Comparison of ENCODE assay signal across 8 cellular contexts in the genomic region with DNA sequence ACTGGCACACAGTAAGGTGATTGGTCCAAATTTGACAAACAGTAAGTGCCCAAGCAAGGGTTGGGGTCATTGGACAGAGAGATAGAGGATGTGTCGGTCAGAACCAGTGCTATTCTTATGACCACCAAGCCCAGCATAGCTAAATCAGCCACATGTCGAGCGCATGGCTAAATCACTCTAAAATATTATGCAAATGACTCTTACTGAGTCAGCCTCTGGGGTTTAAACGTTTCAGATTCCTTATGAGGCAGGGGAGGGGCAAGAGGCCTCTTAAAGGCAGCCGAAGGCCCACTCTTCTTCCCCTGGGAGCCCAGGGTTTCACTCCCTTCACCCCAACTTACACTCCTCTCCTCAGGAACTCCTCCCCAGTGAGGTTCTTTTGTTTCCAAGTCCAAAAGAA. TPM values are rescaled to one million over a fixed set of nuclear protein-coding genes. Genes with fewer than 3 reads are reported as not detected.
DNase-seq lines count a peak whose midpoint lies in the region; ATAC-seq and TF ChIP-seq lines count a peak whose summit lies in the region.

No MANE protein-coding gene starts in this region.

- peak; percentile 41 for DNase-seq in GM12864 (ENCODE audit: low read depth)
- DNase-seq in fibroblast of pulmonary artery (ENCODE audit: low read depth) = peak; percentile 66
- DNase-seq in SW480 (ENCODE audit: low spot score) = no peak
- DNase-seq in anterior cingulate cortex (lab: John Stamatoyannopoulos, UW) = no peak
- no peak for DNase-seq in pons (ENCODE audit: low spot score)
- no peak for DNase-seq in Calu3

- no peaks in the 10 kb centered on the region for H3K9me3 Mint-ChIP-seq in Calu3 (ENCODE audit: low read depth, unreplicated experiment)

- H3K4me3 ChIP-seq in GM12864 (ENCODE audit: low read depth, low read length) (no peak overlapping the region), fibroblast of pulmonary artery (replicated peaks; ENCODE audit: low read depth, low read length) (no peak overlapping the region)

- peaks cover 13% of the 10 kb centered on the region for H3K27me3 Mint-ChIP-seq in Calu3 (ENCODE audit: unreplicated experiment)

- BruUV-seq in Calu3 (replicated peaks; lab: Mats Ljungman, UMichigan) = no TSS peak

- intact Hi-C loops in Calu3 (cut with micrococcal nuclease; ENCODE audit: unreplicated experiment) = no loop called here

- no peak overlapping the region for H3K4me3 Mint-ChIP-seq in Calu3 (ENCODE audit: low read depth, unreplicated experiment)

- no peak for TF ChIP-seq CTCF in GM12864 (IDR thresholded peaks at IDR 0.05; ENCODE audit: low read depth, low read length, missing control alignments)
- TF ChIP-seq CTCF in fibroblast of pulmonary artery (IDR thresholded peaks at IDR 0.05; ENCODE audit: low read length, missing control alignments) = no peak
- no peak for TF ChIP-seq CTCF in Calu3 (IDR thresholded peaks at IDR 0.05; ENCODE audit: unreplicated experiment)

- peak; percentile 73 for ATAC-seq in GM21526 (IDR thresholded peaks at IDR 0.05; ENCODE audit: low FRiP score, unreplicated experiment)
- ATAC-seq in HG03571 (IDR thresholded peaks at IDR 0.05; ENCODE audit: unreplicated experiment) = peak; percentile 73

- no peak overlapping the region for H3K27ac Mint-ChIP-seq in Calu3 (ENCODE audit: unreplicated experiment)

- CTCF ChIA-PET in Calu3 (lab: Charles Lee) = interaction anchor here (0.8 kb wide), 1 partner anchor 20 kb away, joined by 3 read pairs; the partner anchor contains the start of gene RPAP3

- H3K4me1 Mint-ChIP-seq in Calu3 (ENCODE audit: low read depth, unreplicated experiment) = peaks cover 13% of the 10 kb centered on the region

- H3K36me3 Mint-ChIP-seq in Calu3 (ENCODE audit: insufficient read depth, unreplicated experiment) = no peaks in the 10 kb centered on the region

RNA-seq across cellular contexts. Expression of gene ENDOU, which starts 0.6 kb away (rescaled TPM):
- total RNA-seq in Calu3 (2022) = 0.42 TPM in 1 of 2 replicates, not detected in the other

RNA-seq across cellular contexts. Expression of gene RPAP3, which starts 20.1 kb away (rescaled TPM):
- 29.7 and 33.5 TPM in 2 replicates for total RNA-seq in Calu3 (2022)

RNA-seq across cellular contexts. Expression of gene RAPGEF3, which starts 32.8 kb away (rescaled TPM):
- 8.2 and 11.0 TPM in 2 replicates for total RNA-seq in Calu3 (2022)

RNA-seq across cellular contexts. Expression of gene SLC48A1, which starts 47.1 kb away (rescaled TPM):
- total RNA-seq in Calu3 (2022) = 17.0 and 17.2 TPM in 2 replicates

Comparison
In these comparisons a context has a peak if more than half of its experiments do, and no peak if none do; other contexts are left out.
1. DNase-seq: peak in GM12864 (single experiment) and fibroblast of pulmonary artery (single experiment); none in SW480 (single experiment), anterior cingulate cortex (0 of 58), pons (single experiment) and Calu3 (single experiment).